Comparison of ENCODE assay signal across 9 cellular contexts in genomic region chr6:117976030-117976651, GRCh38.
A peak's percentile ranks its signal among the peaks of the same experiment; 100 is the strongest.
DNase-seq lines count a peak whose midpoint lies in the region; ATAC-seq and TF ChIP-seq lines count a peak whose summit lies in the region.
"Had no signal": no experiment of that assay in that cellular context is flagged by ENCODE, and none has a peak within 500 bp of the region (broad histone marks: within the 10 kb centered on the region; RNA-seq: fewer than 3 reads in every experiment).

No MANE protein-coding gene starts in this region.

- no peak overlapping the region for H3K4me3 ChIP-seq in BE2C (ENCODE audit: low read depth, low read length)
- no peak overlapping the region for H3K4me3 ChIP-seq in MM.1S (ENCODE audit: low read length)
- no peak overlapping the region for H3K4me3 ChIP-seq in Peyer's patch
- no peak overlapping the region for H3K4me3 ChIP-seq in aorta (ENCODE audit: low read length in 2 of 2)
- H3K4me3 ChIP-seq: lung had no signal

- H3K4me1 Mint-ChIP-seq in endothelial cell (ENCODE audit: unreplicated experiment) (no peaks in the 10 kb centered on the region), neural crest cell (peaks cover 35% of the 10 kb centered on the region)

- H3K9me3 Mint-ChIP-seq in endothelial cell (ENCODE audit: unreplicated experiment) (no peaks in the 10 kb centered on the region), neural crest cell (peaks cover 10% of the 10 kb centered on the region)

- H3K9me2 ChIP-seq in MM.1S (replicated peaks; ENCODE audit: insufficient read depth, low read length), result no peaks in the 10 kb centered on the region

- ATAC-seq in GM18511 (IDR thresholded peaks at IDR 0.05; ENCODE audit: unreplicated experiment), result peak; percentile 55
- ATAC-seq in aorta (ENCODE audit: low FRiP score), result no peak

- H3F3A ChIP-seq in MM.1S (ENCODE audit: insufficient read depth, low read length), result no peaks in the 10 kb centered on the region

- peak; percentile 83 for TF ChIP-seq CTCF in BE2C (IDR thresholded peaks at IDR 0.05; ENCODE audit: low read depth, low read length)
- peak; percentile 69 for TF ChIP-seq CTCF in MM.1S (IDR thresholded peaks at IDR 0.05; ENCODE audit: low read length)
- TF ChIP-seq CTCF in Peyer's patch (IDR thresholded peaks at IDR 0.05), result peak in 5 of 6 experiments; percentile 1 to 50 (median 43)
- peak; percentile 68 for TF ChIP-seq CTCF in endothelial cell (IDR thresholded peaks at IDR 0.05; ENCODE audit: unreplicated experiment)
- peak; percentile 82 for TF ChIP-seq CTCF in neural crest cell (conservative IDR thresholded peaks at IDR 0.05)

- WGBS in aorta, 2 donors, result 8 to 10% methylated on average over 2 of the region's 2 CpGs

- no peak overlapping the region for H3K9ac ChIP-seq in MM.1S (ENCODE audit: low read length)

- H3K27ac Mint-ChIP-seq in endothelial cell (ENCODE audit: unreplicated experiment) (no peak overlapping the region), neural crest cell (ENCODE audit: unreplicated experiment) (peak overlapping the region; percentile 38)

- no peak for TF ChIP-seq POLR2A in Peyer's patch (IDR thresholded peaks at IDR 0.05)

- no peak overlapping the region for H3K4me2 ChIP-seq in MM.1S (ENCODE audit: low read depth, low read length)

- H2AFZ ChIP-seq in MM.1S (ENCODE audit: low read length), result no peak overlapping the region

- H3K36me3 ChIP-seq in BE2C, result no peaks in the 10 kb centered on the region
- H3K36me3 ChIP-seq in MM.1S (replicated peaks; ENCODE audit: insufficient read depth, low read length), result no peaks in the 10 kb centered on the region
- H3K36me3 ChIP-seq in Peyer's patch, result no peaks in the 10 kb centered on the region
- H3K36me3 ChIP-seq in aorta (ENCODE audit: control insufficient read depth in 1 of 2, insufficient read depth in 2 of 2, low read length in 1 of 2), result no peaks in the 10 kb centered on the region

- H3K4me1 ChIP-seq in BE2C (peaks cover 5% of the 10 kb centered on the region; the same call in 1 of the 2 replicates), MM.1S (ENCODE audit: low read length) (no peaks in the 10 kb centered on the region), Peyer's patch (no peaks in the 10 kb centered on the region), aorta (ENCODE audit: control insufficient read depth in 1 of 2, insufficient read depth in 2 of 2, low read length in 2 of 2) (no peaks in the 10 kb centered on the region)

- DNase-seq in BE2C (peak; percentile 34), MM.1S (peak; percentile 67), Peyer's patch (no peak), endothelial cell (ENCODE audit: low spot score) (peak; percentile 33), neural crest cell (ENCODE audit: low read depth, low spot score) (peak; percentile 29), aorta (no peak)
- no peak for DNase-seq in activated naive CD4-positive, alpha-beta T cell treated with anti-CD3 and anti-CD28 coated beads, Interleukin-2, amount 50 U/mL, for 16 hours

- no peaks in the 10 kb centered on the region for H4K20me1 ChIP-seq in MM.1S (ENCODE audit: insufficient read depth, low read length)

- H3K27me3 ChIP-seq in BE2C, result no peaks in the 10 kb centered on the region
- H3K27me3 ChIP-seq in MM.1S (replicated peaks; ENCODE audit: insufficient read depth, low read length), result no peaks in the 10 kb centered on the region
- no peaks in the 10 kb centered on the region for H3K27me3 ChIP-seq in Peyer's patch
- no peaks in the 10 kb centered on the region for H3K27me3 ChIP-seq in aorta (ENCODE audit: control insufficient read depth in 1 of 2, insufficient read depth in 2 of 2, low read length in 1 of 2)

- H3K27me3 Mint-ChIP-seq in endothelial cell (ENCODE audit: unreplicated experiment), result no peaks in the 10 kb centered on the region
- H3K27me3 Mint-ChIP-seq in neural crest cell (ENCODE audit: low read depth), result no peaks in the 10 kb centered on the region

- intact Hi-C loops in aorta (cut with DNase I), result loop anchor here (5.0 to 10.0 kb wide), 4 partner anchors 286 to 641 kb away; no protein-coding TSS in a partner anchor

- no peaks in the 10 kb centered on the region for H3K36me3 Mint-ChIP-seq in endothelial cell (ENCODE audit: low read depth, unreplicated experiment)
- H3K36me3 Mint-ChIP-seq in neural crest cell (ENCODE audit: low read depth), result peaks cover 12% of the 10 kb centered on the region

- H3K9me3 ChIP-seq in BE2C (no peaks in the 10 kb centered on the region), MM.1S (replicated peaks; ENCODE audit: insufficient read depth, low read length) (no peaks in the 10 kb centered on the region), Peyer's patch (no peaks in the 10 kb centered on the region), aorta (ENCODE audit: control insufficient read depth, low read length) (no peaks in the 10 kb centered on the region)

- no peak overlapping the region for H3K27ac ChIP-seq in MM.1S (ENCODE audit: low read length)
- H3K27ac ChIP-seq in Peyer's patch, result no peak overlapping the region
- H3K27ac ChIP-seq in aorta (ENCODE audit: low read depth in 1 of 2, low read length in 2 of 2), result no peak overlapping the region

- H3K79me2 ChIP-seq in MM.1S (ENCODE audit: low read length), result no peaks in the 10 kb centered on the region

- H3K4me3 Mint-ChIP-seq in endothelial cell (ENCODE audit: unreplicated experiment) (no peak overlapping the region), neural crest cell (no peak overlapping the region)

Comparison
In these comparisons a context has a peak if more than half of its experiments do, and no peak if none do; other contexts are left out.
1. DNase-seq: peak in BE2C (single experiment), MM.1S (single experiment), endothelial cell (single experiment) and neural crest cell (single experiment); none in Peyer's patch (0 of 3), aorta (0 of 2) and activated naive CD4-positive, alpha-beta T cell treated with anti-CD3 and anti-CD28 coated beads, Interleukin-2, amount 50 U/mL, for 16 hours (single experiment).
2. Peak in every context shown above with its lines, with median percentiles within 50 percentile points of each other: CTCF ChIP-seq.